Comparison of ENCODE assay signal across 22 cellular contexts in genomic region chr5:98401645-98402044, GRCh38.
DNase-seq lines count a peak whose midpoint lies in the region; FAIRE-seq and TF ChIP-seq lines count a peak whose summit lies in the region.
"Had no signal": no experiment of that assay in that cellular context is flagged by ENCODE, and none has a peak within 500 bp of the region (broad histone marks: within the 10 kb centered on the region; RNA-seq: fewer than 3 reads in every experiment).

No MANE protein-coding gene starts in this region.

- H2AFZ ChIP-seq in GM23248, result peak overlapping the region; percentile 36; the same call in 1 of the 2 replicates
- H2AFZ ChIP-seq in neural progenitor cell (replicated peaks), result peak overlapping the region; percentile 12

- H3K4me1 ChIP-seq in GM23248 (ENCODE audit: insufficient read depth), result peaks cover 38% of the 10 kb centered on the region
- H3K4me1 ChIP-seq in adipocyte (ENCODE audit: control insufficient read depth, insufficient read depth, low read length), result peaks cover 14% of the 10 kb centered on the region
- H3K4me1 ChIP-seq in neural progenitor cell, result no peaks in the 10 kb centered on the region

- in situ Hi-C loops in GM23248 (cut with MboI), result no loop called here

- H3K27me3 ChIP-seq in GM23248 (replicated peaks; ENCODE audit: insufficient read depth) (no peaks in the 10 kb centered on the region), adipocyte (replicated peaks; ENCODE audit: control insufficient read depth, insufficient read depth, low read length) (no peaks in the 10 kb centered on the region), neural progenitor cell (no peaks in the 10 kb centered on the region)

- H3K27me3 Mint-ChIP-seq in neural progenitor cell (ENCODE audit: insufficient read depth, low read depth) (no peaks in the 10 kb centered on the region), endothelial cell (ENCODE audit: unreplicated experiment) (no peaks in the 10 kb centered on the region)
- no peaks in the 10 kb centered on the region for H3K27me3 Mint-ChIP-seq in activated CD4-positive, alpha-beta memory T cell treated with anti-CD3 and anti-CD28 coated beads, Interleukin-2, amount 10 ng/mL, durations not matched to agents 7 days and 5 days
- H3K27me3 Mint-ChIP-seq: B cell had no signal

- H3K9me3 Mint-ChIP-seq in neural progenitor cell (no peaks in the 10 kb centered on the region), endothelial cell (ENCODE audit: unreplicated experiment) (no peaks in the 10 kb centered on the region)
- no peaks in the 10 kb centered on the region for H3K9me3 Mint-ChIP-seq in activated CD4-positive, alpha-beta memory T cell treated with anti-CD3 and anti-CD28 coated beads, Interleukin-2, amount 10 ng/mL, durations not matched to agents 7 days and 5 days
- H3K9me3 Mint-ChIP-seq: H9 had no signal

- H3K27ac ChIP-seq in GM23248 (peak overlapping the region; percentile 47; the same call in 1 of the 2 replicates), neural progenitor cell (no peak overlapping the region)
- H3K27ac ChIP-seq: 22Rv1, HL-60 had no signal

- CTCF ChIA-PET in activated CD4-positive, alpha-beta memory T cell treated with anti-CD3 and anti-CD28 coated beads, Interleukin-2, amount 10 ng/mL, durations not matched to agents 7 days and 5 days (lab: Charles Lee), result no interaction called here

- H3K4me1 Mint-ChIP-seq in neural progenitor cell (no peaks in the 10 kb centered on the region), endothelial cell (ENCODE audit: unreplicated experiment) (no peaks in the 10 kb centered on the region)
- no peaks in the 10 kb centered on the region for H3K4me1 Mint-ChIP-seq in activated CD4-positive, alpha-beta memory T cell treated with anti-CD3 and anti-CD28 coated beads, Interleukin-2, amount 10 ng/mL, durations not matched to agents 7 days and 5 days
- H3K4me1 Mint-ChIP-seq: B cell, CD14-positive monocyte, H9 had no signal

- H3K4me3 Mint-ChIP-seq in neural progenitor cell (no peak overlapping the region), endothelial cell (ENCODE audit: unreplicated experiment) (no peak overlapping the region)
- no peak overlapping the region for H3K4me3 Mint-ChIP-seq in activated CD4-positive, alpha-beta memory T cell treated with anti-CD3 and anti-CD28 coated beads, Interleukin-2, amount 10 ng/mL, durations not matched to agents 7 days and 5 days
- H3K4me3 Mint-ChIP-seq: B cell, CD14-positive monocyte, H9 had no signal

- H3K9ac ChIP-seq in GM23248 (no peak overlapping the region), adipocyte (ENCODE audit: low read length) (no peak overlapping the region), neural progenitor cell (no peak overlapping the region)

- no peaks in the 10 kb centered on the region for H3K36me3 Mint-ChIP-seq in neural progenitor cell
- H3K36me3 Mint-ChIP-seq in activated CD4-positive, alpha-beta memory T cell treated with anti-CD3 and anti-CD28 coated beads, Interleukin-2, amount 10 ng/mL, durations not matched to agents 7 days and 5 days (ENCODE audit: low read depth), result no peaks in the 10 kb centered on the region
- H3K36me3 Mint-ChIP-seq in endothelial cell (ENCODE audit: low read depth, unreplicated experiment), result no peaks in the 10 kb centered on the region
- H3K36me3 Mint-ChIP-seq: CD14-positive monocyte had no signal

- POLR2A ChIA-PET in activated CD4-positive, alpha-beta memory T cell treated with anti-CD3 and anti-CD28 coated beads, Interleukin-2, amount 10 ng/mL, durations not matched to agents 7 days and 5 days (lab: Charles Lee), result no interaction called here

- H3K36me3 ChIP-seq in GM23248 (ENCODE audit: low read depth) (no peaks in the 10 kb centered on the region), adipocyte (ENCODE audit: control insufficient read depth, insufficient read depth, low read length, severe bottlenecking) (no peaks in the 10 kb centered on the region), neural progenitor cell (no peaks in the 10 kb centered on the region)

- H3K79me2 ChIP-seq in GM23248 (ENCODE audit: insufficient read depth), result no peaks in the 10 kb centered on the region
- H3K79me2 ChIP-seq in neural progenitor cell (ENCODE audit: low read depth), result no peaks in the 10 kb centered on the region

- H3K27ac Mint-ChIP-seq in neural progenitor cell, result no peak overlapping the region
- H3K27ac Mint-ChIP-seq in activated CD4-positive, alpha-beta memory T cell treated with anti-CD3 and anti-CD28 coated beads, Interleukin-2, amount 10 ng/mL, durations not matched to agents 7 days and 5 days, result no peak overlapping the region
- no peak overlapping the region for H3K27ac Mint-ChIP-seq in endothelial cell (ENCODE audit: unreplicated experiment)
- H3K27ac Mint-ChIP-seq: B cell, H9 had no signal

- no peak for TF ChIP-seq CTCF in neural progenitor cell (IDR thresholded peaks at IDR 0.05)
- no peak for TF ChIP-seq CTCF in endothelial cell (IDR thresholded peaks at IDR 0.05; ENCODE audit: unreplicated experiment)

- H3F3A ChIP-seq in GM23248 (ENCODE audit: insufficient read depth), result peaks cover 9% of the 10 kb centered on the region
- H3F3A ChIP-seq in neural progenitor cell (ENCODE audit: low read depth), result no peaks in the 10 kb centered on the region

- no peaks in the 10 kb centered on the region for H3K9me2 ChIP-seq in GM23248 (ENCODE audit: insufficient read depth)

- no peak for FAIRE-seq in urothelium cell line (lab: Jason Lieb, UNC)
- FAIRE-seq: D721Med, GM12891, HepG2 had no signal

- H3K4me3 ChIP-seq in GM23248, result no peak overlapping the region
- H3K4me3 ChIP-seq in adipocyte (ENCODE audit: low read length), result no peak overlapping the region
- H3K4me3 ChIP-seq in neural progenitor cell, result no peak overlapping the region

- H3K4me2 ChIP-seq in GM23248 (ENCODE audit: unreplicated experiment) (no peak overlapping the region), neural progenitor cell (no peak overlapping the region)

- H3K9me3 ChIP-seq in GM23248 (ENCODE audit: low read depth) (no peaks in the 10 kb centered on the region), adipocyte (ENCODE audit: control insufficient read depth, low read length) (no peaks in the 10 kb centered on the region), neural progenitor cell (ENCODE audit: low read depth) (no peaks in the 10 kb centered on the region)

- H4K20me1 ChIP-seq in GM23248 (ENCODE audit: insufficient read depth) (no peaks in the 10 kb centered on the region), neural progenitor cell (ENCODE audit: low read depth) (no peaks in the 10 kb centered on the region)

- DNase-seq in AG08395 (ENCODE audit: low spot score) (peak; percentile 25), GM23248 (peak; percentile 27), adipocyte (ENCODE audit: low read depth) (peak; percentile 12), neural progenitor cell (ENCODE audit: low spot score) (no peak), endothelial cell (ENCODE audit: low spot score) (no peak), urothelium cell line (ENCODE audit: low spot score) (no peak)
- no peak for DNase-seq in activated CD4-positive, alpha-beta memory T cell treated with anti-CD3 and anti-CD28 coated beads, Interleukin-2, amount 10 ng/mL, durations not matched to agents 7 days and 5 days
- no peak for DNase-seq in NK-92 treated with Interleukin-12 subunit alpha and Interleukin-12 subunit beta, amount 100 ng/mL, for 24 hours (lab: John Stamatoyannopoulos, UW)
- DNase-seq: H9, KBM-7, NCI-H1092 treated with DMSO at 0.1 percent for 48 hours, NCI-H1436 treated with DMSO at 0.1 percent for 48 hours, NCI-H2029 treated with DMSO at 0.1 percent for 48 hours, NCI-H510A treated with DMSO at 0.1 percent for 48 hours, NCI-H774 had no signal

Comparison
In these comparisons a context has a peak if more than half of its experiments do, and no peak if none do; other contexts are left out.
1. DNase-seq: peak in AG08395 (single experiment), GM23248 (single experiment) and adipocyte (single experiment); none in neural progenitor cell (single experiment), activated CD4-positive, alpha-beta memory T cell treated with anti-CD3 and anti-CD28 coated beads, Interleukin-2, amount 10 ng/mL, durations not matched to agents 7 days and 5 days (single experiment), endothelial cell (single experiment), urothelium cell line (single experiment) and NK-92 treated with Interleukin-12 subunit alpha and Interleukin-12 subunit beta, amount 100 ng/mL, for 24 hours (single experiment).